9 cellular contexts compared by ENCODE assay signal in genomic region chr5:10632110-10632903, GRCh38.
DNase-seq lines count a peak whose midpoint lies in the region; ATAC-seq lines count a peak whose summit lies in the region.
"Had no signal": no experiment of that assay in that cellular context is flagged by ENCODE, and none has a peak within 500 bp of the region (broad histone marks: within the 10 kb centered on the region; RNA-seq: fewer than 3 reads in every experiment).

No MANE protein-coding gene starts in this region.

- no peaks in the 10 kb centered on the region for H3K9me3 ChIP-seq in CD8-positive, alpha-beta memory T cell (ENCODE audit: low read length)
- no peaks in the 10 kb centered on the region for H3K9me3 ChIP-seq in right cardiac atrium (ENCODE audit: control insufficient read depth, low read length)

- H3K27me3 ChIP-seq in CD8-positive, alpha-beta memory T cell (ENCODE audit: insufficient read depth, low read length, poor library complexity, severe bottlenecking), result no peaks in the 10 kb centered on the region
- H3K27me3 ChIP-seq in right cardiac atrium (ENCODE audit: control insufficient read depth, insufficient read depth), result no peaks in the 10 kb centered on the region

- peak in 2 of 5 donors; percentile 10 to 23 for DNase-seq in CD8-positive, alpha-beta memory T cell
- peak; percentile 12 for DNase-seq in activated CD4-positive, alpha-beta T cell treated with anti-CD3 and anti-CD28 coated beads, Interleukin-2, amount 10 ng/mL, durations not matched to agents 7 days and 5 days
- DNase-seq in naive B cell, result peak; percentile 84
- no peak for DNase-seq in right cardiac atrium
- no peak for DNase-seq in NCI-H345 treated with DMSO at 0.1 percent for 48 hours (lab: John Stamatoyannopoulos, UW; ENCODE audit: unreplicated experiment)
- no peak for DNase-seq in NCI-H748 (lab: John Stamatoyannopoulos, UW; ENCODE audit: unreplicated experiment)

- WGBS in right cardiac atrium, result 83% methylated on average over 23 of the region's 23 CpGs

- CTCF ChIA-PET in CD8-positive, alpha-beta memory T cell (lab: Charles Lee), result interaction anchor here (0.7 to 0.9 kb wide), 2 partner anchors 181 to 348 kb away, joined by 3 to 4 read pairs; no protein-coding TSS in a partner anchor
- CTCF ChIA-PET in activated CD4-positive, alpha-beta T cell treated with anti-CD3 and anti-CD28 coated beads, Interleukin-2, amount 10 ng/mL, durations not matched to agents 7 days and 5 days (lab: Charles Lee), result interaction anchor here (1.0 to 2.9 kb wide), 2 partner anchors 10 to 14 kb away, joined by 3 to 7 read pairs; no protein-coding TSS in a partner anchor

- H3K36me3 Mint-ChIP-seq in CD8-positive, alpha-beta memory T cell, result no peaks in the 10 kb centered on the region
- H3K36me3 Mint-ChIP-seq in activated CD4-positive, alpha-beta T cell treated with anti-CD3 and anti-CD28 coated beads, Interleukin-2, amount 10 ng/mL, durations not matched to agents 7 days and 5 days (ENCODE audit: low read depth), result no peaks in the 10 kb centered on the region
- H3K36me3 Mint-ChIP-seq in naive B cell, result peaks cover 0 to 5% of the 10 kb centered on the region in 2 donors

- no peaks in the 10 kb centered on the region for H3K9me3 Mint-ChIP-seq in CD8-positive, alpha-beta memory T cell
- no peaks in the 10 kb centered on the region for H3K9me3 Mint-ChIP-seq in activated CD4-positive, alpha-beta T cell treated with anti-CD3 and anti-CD28 coated beads, Interleukin-2, amount 10 ng/mL, durations not matched to agents 7 days and 5 days
- no peaks in the 10 kb centered on the region for H3K9me3 Mint-ChIP-seq in naive B cell

- H3K27me3 Mint-ChIP-seq in CD8-positive, alpha-beta memory T cell, result peaks cover 4 to 8% of the 10 kb centered on the region in 2 donors
- H3K27me3 Mint-ChIP-seq in activated CD4-positive, alpha-beta T cell treated with anti-CD3 and anti-CD28 coated beads, Interleukin-2, amount 10 ng/mL, durations not matched to agents 7 days and 5 days, result peaks cover 5% of the 10 kb centered on the region
- H3K27me3 Mint-ChIP-seq in naive B cell, result no peaks in the 10 kb centered on the region

- ATAC-seq in GM19452 (IDR thresholded peaks at IDR 0.05; ENCODE audit: unreplicated experiment) (peak; percentile 46), HG03432 (IDR thresholded peaks at IDR 0.05; ENCODE audit: unreplicated experiment) (peak; percentile 47), naive B cell (ENCODE audit: low read depth in 2 of 2) (peak; percentile 59 to 64), right cardiac atrium (no peak)

- no peak overlapping the region for H3K27ac ChIP-seq in CD8-positive, alpha-beta memory T cell (ENCODE audit: low read depth, low read length)
- H3K27ac ChIP-seq in right cardiac atrium (ENCODE audit: low read length), result no peak overlapping the region
- H3K27ac ChIP-seq: epithelial cell of prostate had no signal

- peaks cover 39% of the 10 kb centered on the region for H3K4me1 ChIP-seq in CD8-positive, alpha-beta memory T cell (ENCODE audit: insufficient read depth, low read length)
- peaks cover under 1% of the 10 kb centered on the region for H3K4me1 ChIP-seq in right cardiac atrium (ENCODE audit: control insufficient read depth, insufficient read depth, low read length)

- no peaks in the 10 kb centered on the region for H3K36me3 ChIP-seq in CD8-positive, alpha-beta memory T cell (ENCODE audit: insufficient read depth, low read length)

- peaks cover 46 to 65% (median 62%) of the 10 kb centered on the region in 3 donors for H3K4me1 Mint-ChIP-seq in CD8-positive, alpha-beta memory T cell
- peaks cover 64% of the 10 kb centered on the region for H3K4me1 Mint-ChIP-seq in activated CD4-positive, alpha-beta T cell treated with anti-CD3 and anti-CD28 coated beads, Interleukin-2, amount 10 ng/mL, durations not matched to agents 7 days and 5 days
- peaks cover 73 to 98% (median 82%) of the 10 kb centered on the region in 3 donors for H3K4me1 Mint-ChIP-seq in naive B cell

- H3K4me3 Mint-ChIP-seq in CD8-positive, alpha-beta memory T cell, result peak overlapping the region in 6 of 7 donors; percentile 63 to 89 (median 72)
- H3K4me3 Mint-ChIP-seq in activated CD4-positive, alpha-beta T cell treated with anti-CD3 and anti-CD28 coated beads, Interleukin-2, amount 10 ng/mL, durations not matched to agents 7 days and 5 days, result no peak overlapping the region
- H3K4me3 Mint-ChIP-seq in naive B cell, result peak overlapping the region; percentile 73 to 96 (median 86)

- POLR2A ChIA-PET in CD8-positive, alpha-beta memory T cell (lab: Charles Lee), result no interaction called here
- POLR2A ChIA-PET in activated CD4-positive, alpha-beta T cell treated with anti-CD3 and anti-CD28 coated beads, Interleukin-2, amount 10 ng/mL, durations not matched to agents 7 days and 5 days (lab: Charles Lee), result interaction anchor here (0.6 kb wide), 1 partner anchor 9 kb away, joined by 3 read pairs; no protein-coding TSS in a partner anchor

- H3K27ac Mint-ChIP-seq in CD8-positive, alpha-beta memory T cell, result peak overlapping the region in 6 of 8 donors; percentile 3 to 96 (median 66)
- peak overlapping the region; percentile 32 for H3K27ac Mint-ChIP-seq in activated CD4-positive, alpha-beta T cell treated with anti-CD3 and anti-CD28 coated beads, Interleukin-2, amount 10 ng/mL, durations not matched to agents 7 days and 5 days
- H3K27ac Mint-ChIP-seq in naive B cell, result peak overlapping the region; percentile 95 to 100 (median 98)

- H3K4me3 ChIP-seq in CD8-positive, alpha-beta memory T cell (ENCODE audit: low read length), result no peak overlapping the region
- no peak overlapping the region for H3K4me3 ChIP-seq in right cardiac atrium (ENCODE audit: low read length)

- intact Hi-C loops in right cardiac atrium (cut with DNase I), result no loop called here

Comparison
In these comparisons a context has a peak if more than half of its experiments do, and no peak if none do; other contexts are left out.
1. DNase-seq: peak in activated CD4-positive, alpha-beta T cell treated with anti-CD3 and anti-CD28 coated beads, Interleukin-2, amount 10 ng/mL, durations not matched to agents 7 days and 5 days (single experiment) and naive B cell (single experiment); none in right cardiac atrium (0 of 3), NCI-H345 treated with DMSO at 0.1 percent for 48 hours (single experiment) and NCI-H748 (single experiment).
2. H3K27ac Mint-ChIP-seq: peak in every context shown above with its lines; median percentile 98 in naive B cell; 66 in CD8-positive, alpha-beta memory T cell; 32 in activated CD4-positive, alpha-beta T cell treated with anti-CD3 and anti-CD28 coated beads, Interleukin-2, amount 10 ng/mL, durations not matched to agents 7 days and 5 days.
3. ATAC-seq: peak in GM19452 (single experiment), HG03432 (single experiment) and naive B cell (2 of 2); none in right cardiac atrium (0 of 2).